8 cellular contexts compared by ENCODE assay signal in genomic region chr12:6866920-6867406, GRCh38. TPM values are rescaled to one million over a fixed set of nuclear protein-coding genes. Genes with fewer than 3 reads are reported as not detected.
DNase-seq lines count a peak whose midpoint lies in the region; ATAC-seq and TF ChIP-seq lines count a peak whose summit lies in the region.

No MANE protein-coding gene starts in this region.

- peak overlapping the region; percentile 82 to 90 for H3K4me3 ChIP-seq in prostate gland

- TF ChIP-seq POLR2A in prostate gland (IDR thresholded peaks at IDR 0.05) = no peak

- peaks cover 8 to 9% of the 10 kb centered on the region in 2 donors for H3K36me3 ChIP-seq in prostate gland

- H3K36me3 Mint-ChIP-seq in glutamatergic neuron (ENCODE audit: unreplicated experiment) = peaks cover 4% of the 10 kb centered on the region

- peak overlapping the region; percentile 76 for H3K4me3 Mint-ChIP-seq in glutamatergic neuron (ENCODE audit: unreplicated experiment)

- H3K27ac Mint-ChIP-seq in glutamatergic neuron (ENCODE audit: unreplicated experiment) = peak overlapping the region; percentile 73

- no peaks in the 10 kb centered on the region for H3K27me3 ChIP-seq in prostate gland (replicated peaks; ENCODE audit: insufficient read depth)

- H3K9me3 ChIP-seq in prostate gland = no peaks in the 10 kb centered on the region

- H3K27ac ChIP-seq in VCaP (peak overlapping the region; percentile 99), prostate gland (peak overlapping the region; percentile 91 to 97)

- WGBS in prostate gland = 1% methylated on average over 30 of the region's 32 CpGs

- peaks cover 22% of the 10 kb centered on the region for H3K9me3 Mint-ChIP-seq in glutamatergic neuron (ENCODE audit: unreplicated experiment)

- ATAC-seq in HG02798 (IDR thresholded peaks at IDR 0.05; ENCODE audit: poor library complexity, unreplicated experiment) (peak; percentile 1), GM18858 (IDR thresholded peaks at IDR 0.05; ENCODE audit: unreplicated experiment) (no peak)

- peaks cover 22% of the 10 kb centered on the region for H3K4me1 Mint-ChIP-seq in glutamatergic neuron (ENCODE audit: low read depth, unreplicated experiment)

- TF ChIP-seq CTCF in VCaP (conservative IDR thresholded peaks at IDR 0.05) = no peak
- no peak for TF ChIP-seq CTCF in glutamatergic neuron (IDR thresholded peaks at IDR 0.05; ENCODE audit: partially characterized antibody, unreplicated experiment)
- no peak for TF ChIP-seq CTCF in prostate gland (IDR thresholded peaks at IDR 0.05)

- peaks cover 17% of the 10 kb centered on the region for H3K27me3 Mint-ChIP-seq in glutamatergic neuron (ENCODE audit: unreplicated experiment)

- DNase-seq in DMS79 treated with DMSO at 0.1 percent for 48 hours (lab: John Stamatoyannopoulos, UW) (peak; percentile 62), DMS79 (lab: John Stamatoyannopoulos, UW) (no peak), glutamatergic neuron (no peak), prostate gland (ENCODE audit: low spot score) (no peak), UCSD-AML1 (lab: John Stamatoyannopoulos, UW; ENCODE audit: unreplicated experiment) (no peak)

- intact Hi-C loops in prostate gland (cut with DNase I) = no loop called here

- H3K4me1 ChIP-seq in prostate gland (replicated peaks) = peaks cover 12% of the 10 kb centered on the region

RNA-seq across cellular contexts. Expression of gene TPI1, which starts 0.4 kb away (rescaled TPM):
- total RNA-seq in glutamatergic neuron (ENCODE audit: unreplicated experiment) (663 TPM), prostate gland (100 to 1,000 TPM; 404 to 443 TPM)

RNA-seq across cellular contexts. Expression of gene SPSB2, which starts 6.1 kb away (rescaled TPM):
- total RNA-seq in glutamatergic neuron (ENCODE audit: unreplicated experiment) (4.3 TPM), prostate gland (10 to 100 TPM; 12.7 to 23.5 TPM)

RNA-seq across cellular contexts. Expression of gene USP5, which starts 15.0 kb away (rescaled TPM):
- 141 TPM for total RNA-seq in glutamatergic neuron (ENCODE audit: unreplicated experiment)
- 10 to 100 TPM; 58.3 to 84.1 TPM for total RNA-seq in prostate gland

RNA-seq across cellular contexts. Expression of gene CDCA3, which starts 15.9 kb away (rescaled TPM):
- total RNA-seq in glutamatergic neuron (ENCODE audit: unreplicated experiment) (5.2 TPM), prostate gland (10 to 100 TPM in 1 of 2 donors, 1 to 10 TPM in 1; 1.7 to 16.2 TPM)

RNA-seq across cellular contexts. Expression of gene GNB3, which starts 26.2 kb away (rescaled TPM):
- total RNA-seq in glutamatergic neuron (ENCODE audit: unreplicated experiment) (45.7 TPM), prostate gland (1 to 10 TPM; 2.3 to 2.4 TPM)
